In the genomic region with DNA sequence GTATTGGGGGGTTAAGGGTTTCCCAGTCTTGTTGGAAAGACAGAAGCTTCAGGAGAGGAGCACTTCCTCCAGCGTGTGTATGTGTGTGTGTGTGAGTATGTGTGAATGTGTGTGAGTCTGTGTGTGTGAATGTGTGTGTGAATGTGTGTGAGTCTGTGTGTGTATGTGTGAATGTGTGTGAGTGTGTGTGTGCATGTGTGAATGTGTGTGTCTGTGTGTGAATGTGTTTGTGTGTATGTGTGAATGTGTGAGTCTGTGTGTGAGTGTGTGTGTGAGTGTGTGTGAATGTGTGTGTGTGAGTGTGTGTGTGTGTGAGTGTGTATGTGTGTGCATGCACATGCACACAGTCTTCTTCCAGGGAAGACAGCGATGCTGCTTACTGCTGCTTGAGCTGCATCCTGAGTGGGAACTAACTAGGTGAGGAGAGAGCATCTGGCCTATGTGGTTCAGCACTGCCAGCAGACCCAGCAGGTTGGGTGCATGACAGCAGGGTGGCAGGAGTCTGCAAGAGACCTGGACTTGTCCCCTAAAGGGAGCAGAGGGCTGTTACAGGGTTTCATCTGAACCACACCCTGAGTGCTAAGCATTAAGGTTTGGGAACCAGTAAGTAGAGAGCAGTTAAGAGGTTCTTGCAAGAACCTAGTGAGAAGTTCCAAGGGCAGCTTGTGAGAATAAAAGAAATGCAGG, we compare ENCODE assay signal across 10 cellular contexts. TPM values are rescaled to one million over a fixed set of nuclear protein-coding genes. Genes with fewer than 3 reads are reported as not detected.
DNase-seq lines count a peak whose midpoint lies in the region; ATAC-seq and TF ChIP-seq lines count a peak whose summit lies in the region.
"Had no signal": no experiment of that assay in that cellular context is flagged by ENCODE, and none has a peak within 500 bp of the region (broad histone marks: within the 10 kb centered on the region; RNA-seq: fewer than 3 reads in every experiment).

No MANE protein-coding gene starts in this region.

- peaks cover 82% of the 10 kb centered on the region for H3K4me1 Mint-ChIP-seq in CD8-positive, alpha-beta T cell (ENCODE audit: low read depth)
- peaks cover 45% of the 10 kb centered on the region for H3K4me1 Mint-ChIP-seq in activated naive CD8-positive, alpha-beta T cell treated with anti-CD3 and anti-CD28 coated beads, Interleukin-2, amount 10 ng/mL, durations not matched to agents 7 days and 5 days
- H3K4me1 Mint-ChIP-seq in natural killer cell = peaks cover 70 to 79% of the 10 kb centered on the region in 2 donors

- ATAC-seq in CD8-positive, alpha-beta T cell = no peak
- peak; percentile 37 for ATAC-seq in activated naive CD8-positive, alpha-beta T cell treated with anti-CD3 and anti-CD28 coated beads, Interleukin-2, amount 10 ng/mL, durations not matched to agents 7 days and 5 days (ENCODE audit: low read depth)
- peak in 2 of 3 donors; percentile 30 to 40 for ATAC-seq in natural killer cell

- H3K4me1 ChIP-seq in CD8-positive, alpha-beta T cell (ENCODE audit: insufficient read depth, low read length) = peaks cover 69% of the 10 kb centered on the region
- H3K4me1 ChIP-seq in spleen = peaks cover 0 to 100% (median 40%) of the 10 kb centered on the region in 6 donors

- no peaks in the 10 kb centered on the region for H3K9me3 Mint-ChIP-seq in CD8-positive, alpha-beta T cell
- H3K9me3 Mint-ChIP-seq in activated naive CD8-positive, alpha-beta T cell treated with anti-CD3 and anti-CD28 coated beads, Interleukin-2, amount 10 ng/mL, durations not matched to agents 7 days and 5 days = no peaks in the 10 kb centered on the region
- H3K9me3 Mint-ChIP-seq in natural killer cell = no peaks in the 10 kb centered on the region

- no peaks in the 10 kb centered on the region for H3K27me3 Mint-ChIP-seq in CD8-positive, alpha-beta T cell (ENCODE audit: low read depth)
- H3K27me3 Mint-ChIP-seq in activated naive CD8-positive, alpha-beta T cell treated with anti-CD3 and anti-CD28 coated beads, Interleukin-2, amount 10 ng/mL, durations not matched to agents 7 days and 5 days = no peaks in the 10 kb centered on the region
- H3K27me3 Mint-ChIP-seq in natural killer cell (ENCODE audit: low read depth in 2 of 2) = no peaks in the 10 kb centered on the region

- CTCF ChIA-PET in CD8-positive, alpha-beta T cell (lab: Charles Lee) = no interaction called here

- no peak for TF ChIP-seq CTCF in CD8-positive, alpha-beta T cell (IDR thresholded peaks at IDR 0.05)
- TF ChIP-seq CTCF in natural killer cell (IDR thresholded peaks at IDR 0.05) = no peak
- TF ChIP-seq CTCF in spleen (IDR thresholded peaks at IDR 0.05 in 8 of 11, conservative IDR thresholded peaks at IDR 0.05 in 3 of 11) = no peak
- TF ChIP-seq CTCF in dorsolateral prefrontal cortex (IDR thresholded peaks at IDR 0.05 in 54 of 56, conservative IDR thresholded peaks at IDR 0.05 in 2 of 56; ENCODE audit: low read depth in 1 of 56, partially characterized antibody in 56 of 56) = no peak

- POLR2A ChIA-PET in CD8-positive, alpha-beta T cell (lab: Charles Lee) = interaction anchor here (1.3 to 1.5 kb wide), 3 partner anchors 14 to 81 kb away, joined by 3 to 5 read pairs (median 3); no protein-coding TSS in a partner anchor
- POLR2A ChIA-PET in activated naive CD8-positive, alpha-beta T cell treated with anti-CD3 and anti-CD28 coated beads, Interleukin-2, amount 10 ng/mL, durations not matched to agents 7 days and 5 days (lab: Charles Lee) = interaction anchor here (0.7 to 1.1 kb wide), 3 partner anchors 12 to 26 kb away, joined by 3 to 4 read pairs (median 4); no protein-coding TSS in a partner anchor

- H3K36me3 Mint-ChIP-seq in CD8-positive, alpha-beta T cell = peaks cover 60% of the 10 kb centered on the region
- peaks cover 15% of the 10 kb centered on the region for H3K36me3 Mint-ChIP-seq in activated naive CD8-positive, alpha-beta T cell treated with anti-CD3 and anti-CD28 coated beads, Interleukin-2, amount 10 ng/mL, durations not matched to agents 7 days and 5 days
- no peaks in the 10 kb centered on the region for H3K36me3 Mint-ChIP-seq in natural killer cell

- intact Hi-C loops in CD8-positive, alpha-beta T cell (cut with DNase I, micrococcal nuclease) = no loop called here
- intact Hi-C loops in natural killer cell (cut with micrococcal nuclease) (no loop called here), spleen (cut with DNase I; ENCODE audit: low total_unique reads) (no loop called here), dorsolateral prefrontal cortex (cut with DNase I) (no loop called here)

- no peak overlapping the region for H3K4me3 ChIP-seq in CD8-positive, alpha-beta T cell (ENCODE audit: low read depth, low read length)
- H3K4me3 ChIP-seq in spleen (no peak overlapping the region), dorsolateral prefrontal cortex (no peak overlapping the region)
- H3K4me3 ChIP-seq: right atrium auricular region had no signal

- no peak overlapping the region for H3K27ac ChIP-seq in CD8-positive, alpha-beta T cell (ENCODE audit: low read depth, low read length)
- H3K27ac ChIP-seq in spleen (no peak overlapping the region), dorsolateral prefrontal cortex (no peak overlapping the region)
- H3K27ac ChIP-seq: right atrium auricular region had no signal

- DNase-seq in CD8-positive, alpha-beta T cell = no peak
- DNase-seq in NAMALWA (ENCODE audit: low spot score) = peak; percentile 26
- no peak for DNase-seq in activated naive CD8-positive, alpha-beta T cell treated with anti-CD3 and anti-CD28 coated beads, Interleukin-2, amount 10 ng/mL, durations not matched to agents 7 days and 5 days
- no peak for DNase-seq in natural killer cell
- DNase-seq in spleen = no peak
- no peak for DNase-seq in DMS79 (lab: John Stamatoyannopoulos, UW)
- no peak for DNase-seq in dorsolateral prefrontal cortex
- DNase-seq in hepatic stellate cell (ENCODE audit: low spot score) = no peak
- DNase-seq: activated gamma-delta T cell treated with Interleukin-2 at 50 U/mL for 16 hours had no signal

- peak overlapping the region; percentile 86 for H3K27ac Mint-ChIP-seq in CD8-positive, alpha-beta T cell
- peak overlapping the region; percentile 39 for H3K27ac Mint-ChIP-seq in activated naive CD8-positive, alpha-beta T cell treated with anti-CD3 and anti-CD28 coated beads, Interleukin-2, amount 10 ng/mL, durations not matched to agents 7 days and 5 days
- H3K27ac Mint-ChIP-seq in natural killer cell = peak overlapping the region; percentile 1 to 39

- peak overlapping the region; percentile 5 for H3K4me3 Mint-ChIP-seq in CD8-positive, alpha-beta T cell
- H3K4me3 Mint-ChIP-seq in activated naive CD8-positive, alpha-beta T cell treated with anti-CD3 and anti-CD28 coated beads, Interleukin-2, amount 10 ng/mL, durations not matched to agents 7 days and 5 days = no peak overlapping the region
- H3K4me3 Mint-ChIP-seq in natural killer cell = no peak overlapping the region

- peaks cover 21% of the 10 kb centered on the region for H3K36me3 ChIP-seq in CD8-positive, alpha-beta T cell (ENCODE audit: insufficient read depth, low read length)
- peaks cover 0 to 94% (median 4%) of the 10 kb centered on the region in 6 donors for H3K36me3 ChIP-seq in spleen
- H3K36me3 ChIP-seq: right atrium auricular region had no signal

- no peak for TF ChIP-seq POLR2A in spleen (IDR thresholded peaks at IDR 0.05)

- WGBS in spleen, 5 donors = 66 to 82% (median 76%) methylated on average over 2 of the region's 2 CpGs

- no peaks in the 10 kb centered on the region for H3K27me3 ChIP-seq in CD8-positive, alpha-beta T cell (ENCODE audit: insufficient read depth, low read length)
- H3K27me3 ChIP-seq in spleen (replicated peaks in 1 of 7) = no peaks in the 10 kb centered on the region
- no peaks in the 10 kb centered on the region for H3K27me3 ChIP-seq in dorsolateral prefrontal cortex
- H3K27me3 ChIP-seq: right atrium auricular region had no signal

- H3K9me3 ChIP-seq in CD8-positive, alpha-beta T cell (ENCODE audit: low read length) = no peaks in the 10 kb centered on the region
- no peaks in the 10 kb centered on the region for H3K9me3 ChIP-seq in spleen
- H3K9me3 ChIP-seq: right atrium auricular region had no signal

RNA-seq across cellular contexts. Expression of gene CCND3, which starts 22.7 kb away (rescaled TPM):
- total RNA-seq in CD8-positive, alpha-beta T cell = 100 to 1,000 TPM; 129 to 135 TPM
- 100 to 1,000 TPM; 382 to 413 TPM for total RNA-seq in activated naive CD8-positive, alpha-beta T cell treated with anti-CD3 and anti-CD28 coated beads, Interleukin-2, amount 10 ng/mL, durations not matched to agents 7 days and 5 days
- total RNA-seq in natural killer cell = 100 to 1,000 TPM; 409 to 438 (median 438) TPM
- 100 to 1,000 TPM; 124 to 531 (median 334) TPM for total RNA-seq in spleen
- polyA plus RNA-seq in spleen = 100 to 1,000 TPM; 115 to 209 (median 202) TPM
- 100 to 1,000 TPM in 21 of 120 experiments, 10 to 100 TPM in 99; 55.7 to 135 (median 83.5) TPM for total RNA-seq in dorsolateral prefrontal cortex

RNA-seq across cellular contexts. Expression of gene BYSL, which starts 43.0 kb away (rescaled TPM):
- total RNA-seq in CD8-positive, alpha-beta T cell = 1 to 10 TPM; 3.2 to 6.2 TPM
- 10 to 100 TPM; 23.1 to 26.9 TPM for total RNA-seq in activated naive CD8-positive, alpha-beta T cell treated with anti-CD3 and anti-CD28 coated beads, Interleukin-2, amount 10 ng/mL, durations not matched to agents 7 days and 5 days
- total RNA-seq in natural killer cell (10 to 100 TPM in 1 of 3 donors, 1 to 10 TPM in 2; 5.4 to 11.6 (median 5.7) TPM), spleen (10 to 100 TPM in 4 of 7 donors, 1 to 10 TPM in 3; 5.9 to 19.7 (median 11.3) TPM), dorsolateral prefrontal cortex (10 to 100 TPM in 69 of 120 experiments, 1 to 10 TPM in 51; 6.6 to 16.7 (median 10.7) TPM)
- 10 to 100 TPM in 1 of 3 donors, 1 to 10 TPM in 2; 7.6 to 11.5 (median 8.8) TPM for polyA plus RNA-seq in spleen

RNA-seq across cellular contexts. Expression of gene MED20, which starts 43.4 kb away (rescaled TPM):
- 1 to 10 TPM; 1.8 TPM for total RNA-seq in CD8-positive, alpha-beta T cell
- 10 to 100 TPM; 18.5 to 21.4 TPM for total RNA-seq in activated naive CD8-positive, alpha-beta T cell treated with anti-CD3 and anti-CD28 coated beads, Interleukin-2, amount 10 ng/mL, durations not matched to agents 7 days and 5 days
- total RNA-seq in natural killer cell (10 to 100 TPM in 2 of 3 donors, 1 to 10 TPM in 1; 6.4 to 15.2 (median 15.0) TPM), spleen (10 to 100 TPM; 11.3 to 21.5 (median 15.9) TPM), dorsolateral prefrontal cortex (10 to 100 TPM in 118 of 120 experiments, 1 to 10 TPM in 2; 7.2 to 21.0 (median 14.8) TPM)
- 1 to 10 TPM; 5.3 to 8.6 (median 6.4) TPM for polyA plus RNA-seq in spleen

Comparison
In these comparisons a context has a peak if more than half of its experiments do, and no peak if none do; other contexts are left out.
1. H3K27ac Mint-ChIP-seq: peak in every context shown above with its lines; median percentile 86 in CD8-positive, alpha-beta T cell; 39 in activated naive CD8-positive, alpha-beta T cell treated with anti-CD3 and anti-CD28 coated beads, Interleukin-2, amount 10 ng/mL, durations not matched to agents 7 days and 5 days; 20 in natural killer cell.